Comparison of ENCODE assay signal across 17 cellular contexts in genomic region chr14:70190156-70190555, GRCh38. TPM values are rescaled to one million over a fixed set of nuclear protein-coding genes. Genes with fewer than 3 reads are reported as not detected.
"Had no signal": no experiment of that assay in that cellular context is flagged by ENCODE, and none has a peak within 500 bp of the region (broad histone marks: within the 10 kb centered on the region; RNA-seq: fewer than 3 reads in every experiment).

No MANE protein-coding gene starts in this region.

- H3K9ac ChIP-seq: parathyroid adenoma had no signal

- H3K79me2 ChIP-seq: parathyroid adenoma had no signal

- H3K27ac Mint-ChIP-seq: activated naive CD4-positive, alpha-beta T cell treated with anti-CD3 and anti-CD28 coated beads, Interleukin-2, amount 50 U/mL, for 24 hours had no signal

- H3K4me3 ChIP-seq: ascending aorta, breast epithelium, esophagus squamous epithelium had no signal

- H3K9me3 Mint-ChIP-seq: activated naive CD4-positive, alpha-beta T cell treated with anti-CD3 and anti-CD28 coated beads, Interleukin-2, amount 50 U/mL, for 24 hours had no signal

- H3K4me1 ChIP-seq: breast epithelium had no signal

- H3K9me3 ChIP-seq: ascending aorta, breast epithelium had no signal

- H3K27me3 ChIP-seq: ascending aorta had no signal

- H3K27ac ChIP-seq: ascending aorta, breast epithelium, esophagus squamous epithelium, parathyroid adenoma had no signal

- DNase-seq: activated CD4-positive, alpha-beta T cell treated with anti-CD3 and anti-CD28 coated beads, Interleukin-2, amount 50 U/mL, for 1 hour; activated CD4-positive, CD25-positive, alpha-beta regulatory T cell treated with anti-CD3 and anti-CD28 coated beads, Interleukin-2, amount 50 U/mL, for 72 hours; activated CD8-positive, alpha-beta memory T cell treated with anti-CD3 and anti-CD28 coated beads, Interleukin-2, amount 50 U/mL, for 48 hours; activated gamma-delta T cell; activated T-cell treated with anti-CD3 and anti-CD28 coated beads, Interleukin-2, amount 50 U/mL, for 48 hours; cerebellar nuclear complex; effector CD8-positive, alpha-beta T cell; esophagus squamous epithelium; stimulated activated CD4-positive, alpha-beta T cell treated with anti-CD3 and anti-CD28 coated beads, Interleukin-12 subunit alpha, Interleukin-12 subunit beta, amount 100 ng/mL, for 4 hours; stimulated activated CD4-positive, alpha-beta T cell treated with anti-CD3 and anti-CD28 coated beads, Interleukin-1b, Interleukin-23, amount 100 ng/mL, for 48 hours; stimulated activated CD8-positive, alpha-beta memory T cell treated with anti-CD3 and anti-CD28 coated beads, Interleukin-4, amount 100 ng/mL, for 48 hours; stimulated activated naive CD4-positive, alpha-beta T cell; T1000 had no signal

- H3K36me3 Mint-ChIP-seq: activated naive CD4-positive, alpha-beta T cell treated with anti-CD3 and anti-CD28 coated beads, Interleukin-2, amount 50 U/mL, for 24 hours had no signal

- H3K36me3 ChIP-seq: ascending aorta, breast epithelium, esophagus squamous epithelium had no signal

RNA-seq across cellular contexts. Expression of gene SLC8A3, which starts 1.4 kb away (rescaled TPM):
- total RNA-seq: ascending aorta had no signal
